17 cellular contexts compared by ENCODE assay signal in the genomic region with DNA sequence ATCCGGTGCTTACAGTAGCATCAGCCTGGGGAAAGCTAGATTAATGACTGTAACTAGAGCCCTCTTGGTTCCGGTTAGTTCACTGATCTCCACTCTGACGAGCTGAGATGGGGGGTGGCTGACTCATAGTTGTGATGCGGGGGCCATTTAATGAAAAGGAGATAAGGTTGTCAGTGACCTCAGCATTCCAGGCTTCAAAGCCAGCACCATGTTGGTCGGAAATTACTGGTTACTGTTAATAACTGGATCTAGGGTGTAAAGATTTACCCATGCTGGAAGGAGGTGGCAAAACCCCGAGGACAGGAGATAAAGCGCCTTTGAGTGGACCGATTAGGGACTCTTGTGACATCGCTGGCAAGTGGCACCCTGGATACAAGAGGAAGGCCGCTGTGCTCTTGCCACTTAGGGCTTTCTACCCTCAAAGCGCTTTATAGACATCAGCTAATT. TPM values are rescaled to one million over a fixed set of nuclear protein-coding genes. Genes with fewer than 3 reads are reported as not detected.
DNase-seq lines count a peak whose midpoint lies in the region; ATAC-seq and TF ChIP-seq lines count a peak whose summit lies in the region.
"Had no signal": no experiment of that assay in that cellular context is flagged by ENCODE, and none has a peak within 500 bp of the region (broad histone marks: within the 10 kb centered on the region; RNA-seq: fewer than 3 reads in every experiment).

No MANE protein-coding gene starts in this region.

- H2AK9ac ChIP-seq in IMR-90 (replicated peaks; ENCODE audit: low read depth, low read length, poor library complexity) = no peak overlapping the region

- H2BK120ac ChIP-seq in IMR-90 (ENCODE audit: low read depth, low read length) = no peak overlapping the region

- TF ChIP-seq CTCF in IMR-90 (conservative IDR thresholded peaks at IDR 0.05; ENCODE audit: low read depth, low read length) = no peak

- peak; percentile 86 for ATAC-seq in IMR-90 (ENCODE audit: low read depth)
- ATAC-seq in SK-N-SH treated with all-trans-retinoic acid at 6 μM for 48 hours = peak; percentile 41
- no peak for ATAC-seq in HG02571 (IDR thresholded peaks at IDR 0.05; ENCODE audit: unreplicated experiment)
- ATAC-seq in GM18907 (IDR thresholded peaks at IDR 0.05; ENCODE audit: unreplicated experiment) = no peak
- ATAC-seq: A549; activated naive CD8-positive, alpha-beta T cell treated with anti-CD3 and anti-CD28 coated beads, Interleukin-2, amount 50 U/mL, for 24 hours; activated T-helper 17 cell treated with anti-CD3 and anti-CD28 coated beads, Interleukin-2, amount 50 U/mL, for 72 hours; WTC11 had no signal

- no peak overlapping the region for H3K56ac ChIP-seq in IMR-90 (ENCODE audit: extremely low read depth, insufficient read depth, low read length)

- no peak overlapping the region for H3K9ac ChIP-seq in IMR-90 (ENCODE audit: low read depth, low read length)
- H3K9ac ChIP-seq: parathyroid adenoma had no signal

- H3K23ac ChIP-seq in IMR-90 (ENCODE audit: low read depth, low read length) = no peak overlapping the region

- no peak overlapping the region for H2BK20ac ChIP-seq in IMR-90 (ENCODE audit: low read depth, low read length)

- POLR2A ChIA-PET in IMR-90 (lab: Charles Lee; ENCODE audit: unreplicated experiment) = no interaction called here

- no peak overlapping the region for H2BK5ac ChIP-seq in IMR-90 (ENCODE audit: low read depth, low read length, poor library complexity, severe bottlenecking)

- no TSS peak for BruUV-seq in IMR-90 (replicated peaks; lab: Mats Ljungman, UMichigan)

- 0 out of 4 replicates have a peak, but pooled peaks cover 2 to 3% of the 10 kb centered on the region in 2 experiments for H3K79me1 ChIP-seq in IMR-90 (ENCODE audit: low read depth in 1 of 2, low read length in 2 of 2)

- no peak overlapping the region for H4K8ac ChIP-seq in IMR-90 (ENCODE audit: low read depth in 2 of 2, low read length in 2 of 2)

- no CpG with 5 or more reads among the region's 11 CpGs for WGBS in IMR-90 (ENCODE audit: extremely low coverage in 2 of 2, insufficient read length in 1 of 2), 2 experiments

- CTCF ChIA-PET in IMR-90 (lab: Yijun Ruan, JAX) = no interaction called here

- TF ChIP-seq POLR2A in IMR-90 (IDR thresholded peaks at IDR 0.05; ENCODE audit: low read depth, low read length) = no peak

- H3K14ac ChIP-seq in IMR-90 (replicated peaks; ENCODE audit: low read depth, low read length) = no peak overlapping the region

- no peak overlapping the region; the same call in 2 of the 3 replicates for H2BK15ac ChIP-seq in IMR-90 (ENCODE audit: low read depth, low read length)

- peaks cover 2% of the 10 kb centered on the region for H3K27me3 ChIP-seq in IMR-90 (ENCODE audit: control insufficient read depth, insufficient read depth, low read length)

- 0 out of 2 replicates have a peak, but pooled peaks cover 3% of the 10 kb centered on the region for H3K9me1 ChIP-seq in IMR-90 (ENCODE audit: insufficient read depth, low read length)

- in situ Hi-C loops in IMR-90 (cut with MboI; ENCODE audit: low sequenced_read_pairs) = no loop called here

- no peaks in the 10 kb centered on the region for H3K9me3 ChIP-seq in IMR-90 (ENCODE audit: control insufficient read depth, insufficient read depth, low read length)
- H3K9me3 ChIP-seq: A549 had no signal

- H2AK5ac ChIP-seq in IMR-90 (ENCODE audit: low read depth, low read length) = 0 out of 2 replicates have a peak overlapping the region, but pooled peaks have one; percentile 7

- H3K4ac ChIP-seq in IMR-90 (ENCODE audit: low read depth, low read length) = no peak overlapping the region

- DNase-seq in COLO668 (lab: John Stamatoyannopoulos, UW; ENCODE audit: unreplicated experiment) (peak; percentile 7), IMR-90 (peak; percentile 88), iris pigment epithelial cell (ENCODE audit: low read depth) (peak; percentile 90), GM03348 (ENCODE audit: low spot score) (no peak)
- no peak for DNase-seq in effector CD4-positive, alpha-beta T cell
- DNase-seq: activated CD8-positive, alpha-beta memory T cell treated with anti-CD3 and anti-CD28 coated beads for 24 hours; activated naive CD8-positive, alpha-beta T cell treated with anti-CD3 and anti-CD28 coated beads, Interleukin-2, amount 50 U/mL, for 24 hours; NCI-H1930 had no signal

- H3K4me1 ChIP-seq in IMR-90 (ENCODE audit: control insufficient read depth, insufficient read depth, low read length) = peaks cover 16% of the 10 kb centered on the region
- H3K4me1 ChIP-seq: A549, parathyroid adenoma had no signal

- no peak overlapping the region for H3K18ac ChIP-seq in IMR-90 (ENCODE audit: low read depth, low read length)

- dilution Hi-C loops in IMR-90 (cut with HindIII; ENCODE audit: low sequenced_read_pairs, unreplicated experiment) = no loop called here

- intact Hi-C loops in IMR-90 (cut with micrococcal nuclease) = loop anchor here (5.0 kb wide), 1 partner anchor 37 kb away; no protein-coding TSS in a partner anchor

- H4K5ac ChIP-seq in IMR-90 (ENCODE audit: low read depth, low read length) = no peak overlapping the region

- no peak overlapping the region for H3K4me3 ChIP-seq in IMR-90 (ENCODE audit: insufficient read depth, low read depth, low read length)
- H3K4me3 ChIP-seq: A549 had no signal

- H2AFZ ChIP-seq in IMR-90 (replicated peaks; ENCODE audit: low read length, poor library complexity) = no peak overlapping the region
- H2AFZ ChIP-seq: parathyroid adenoma had no signal

- no peaks in the 10 kb centered on the region for H4K20me1 ChIP-seq in IMR-90 (ENCODE audit: insufficient read depth, low read length)

- no peak for TF ChIP-seq RAD21 in IMR-90 (IDR thresholded peaks at IDR 0.05; ENCODE audit: low read length)

- H3K27ac ChIP-seq in IMR-90 (ENCODE audit: insufficient read depth, low read length) = no peak overlapping the region
- H3K27ac ChIP-seq: A549, C4-2B, parathyroid adenoma, RWPE1 had no signal

- H3K4me2 ChIP-seq in IMR-90 (ENCODE audit: low read depth, low read length) = no peak overlapping the region
- H3K4me2 ChIP-seq: A549 had no signal

- no peak overlapping the region for H4K91ac ChIP-seq in IMR-90 (ENCODE audit: insufficient read depth, low read depth, low read length)

- H3K36me3 ChIP-seq in IMR-90 (ENCODE audit: control insufficient read depth, insufficient read depth, low read length) = no peaks in the 10 kb centered on the region

TF ChIP-seq in IMR-90, 13 proteins besides CTCF, POLR2A, EP300 and RAD21 (continues in another document):
- TF ChIP-seq FOS (IDR thresholded peaks at IDR 0.05; ENCODE audit: low read depth, low read length) = peak; percentile 85
- no peak for TF ChIP-seq RFX5 (IDR thresholded peaks at IDR 0.05; ENCODE audit: low read depth, low read length)
- no peak for TF ChIP-seq CEBPB (IDR thresholded peaks at IDR 0.05; ENCODE audit: low read depth, low read length)
- TF ChIP-seq NFE2L2 (IDR thresholded peaks at IDR 0.05; ENCODE audit: low read depth, low read length) = no peak
- TF ChIP-seq RCOR1 (IDR thresholded peaks at IDR 0.05; ENCODE audit: insufficient replicate concordance, low read length) = peak; percentile 12
- no peak for TF ChIP-seq BHLHE40 (IDR thresholded peaks at IDR 0.05; ENCODE audit: low read depth, low read length)
- TF ChIP-seq MXI1 (IDR thresholded peaks at IDR 0.05; ENCODE audit: borderline replicate concordance, low read depth, low read length) = no peak
- peak; percentile 68; the same call in 1 of the 2 replicates for TF ChIP-seq MAZ (IDR thresholded peaks at IDR 0.05; ENCODE audit: borderline replicate concordance, low read depth, low read length)
- TF ChIP-seq, protein P1, sequence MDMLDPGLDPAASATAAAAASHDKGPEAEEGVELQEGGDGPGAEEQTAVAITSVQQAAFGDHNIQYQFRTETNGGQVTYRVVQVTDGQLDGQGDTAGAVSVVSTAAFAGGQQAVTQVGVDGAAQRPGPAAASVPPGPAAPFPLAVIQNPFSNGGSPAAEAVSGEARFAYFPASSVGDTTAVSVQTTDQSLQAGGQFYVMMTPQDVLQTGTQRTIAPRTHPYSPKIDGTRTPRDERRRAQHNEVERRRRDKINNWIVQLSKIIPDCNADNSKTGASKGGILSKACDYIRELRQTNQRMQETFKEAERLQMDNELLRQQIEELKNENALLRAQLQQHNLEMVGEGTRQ (IDR thresholded peaks at IDR 0.05; ENCODE audit: low read depth, low read length) = no peak
- no peak for TF ChIP-seq SMC3 (IDR thresholded peaks at IDR 0.05; ENCODE audit: low read depth, low read length)
- TF ChIP-seq MAFK (IDR thresholded peaks at IDR 0.05; ENCODE audit: low read depth, low read length) = no peak

TF ChIP-seq in SK-N-SH treated with all-trans-retinoic acid at 6 μM for 48 hours, 23 proteins besides CTCF, POLR2A, EP300 and RAD21 (continues in another document):
- TF ChIP-seq CSDC2 (CRISPR knock-in tag; IDR thresholded peaks at IDR 0.05) (no peak), ISL1 (CRISPR knock-in tag; IDR thresholded peaks at IDR 0.05) (peak; percentile 31; the same call in 1 of the 2 replicates), ZNF70 (CRISPR knock-in tag; IDR thresholded peaks at IDR 0.05) (no peak), BACH2 (CRISPR knock-in tag; IDR thresholded peaks at IDR 0.05; ENCODE audit: borderline replicate concordance) (no peak)
- TF ChIP-seq, protein P2, sequence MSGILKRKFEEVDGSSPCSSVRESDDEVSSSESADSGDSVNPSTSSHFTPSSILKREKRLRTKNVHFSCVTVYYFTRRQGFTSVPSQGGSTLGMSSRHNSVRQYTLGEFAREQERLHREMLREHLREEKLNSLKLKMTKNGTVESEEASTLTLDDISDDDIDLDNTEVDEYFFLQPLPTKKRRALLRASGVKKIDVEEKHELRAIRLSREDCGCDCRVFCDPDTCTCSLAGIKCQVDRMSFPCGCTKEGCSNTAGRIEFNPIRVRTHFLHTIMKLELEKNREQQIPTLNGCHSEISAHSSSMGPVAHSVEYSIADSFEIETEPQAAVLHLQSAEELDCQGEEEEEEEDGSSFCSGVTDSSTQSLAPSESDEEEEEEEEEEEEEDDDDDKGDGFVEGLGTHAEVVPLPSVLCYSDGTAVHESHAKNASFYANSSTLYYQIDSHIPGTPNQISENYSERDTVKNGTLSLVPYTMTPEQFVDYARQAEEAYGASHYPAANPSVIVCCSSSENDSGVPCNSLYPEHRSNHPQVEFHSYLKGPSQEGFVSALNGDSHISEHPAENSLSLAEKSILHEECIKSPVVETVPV (CRISPR knock-in tag; IDR thresholded peaks at IDR 0.05) = no peak

RNA-seq across cellular contexts. Expression of a gene that starts 21.1 kb away (rescaled TPM):
- 1.3 and 1.9 TPM in 2 replicates for total RNA-seq in IMR-90 (2012; rRNA removed)
- 4.0 and 4.7 TPM in 2 replicates for polyA plus RNA-seq in IMR-90 (2012; rRNA removed)
- polyA plus RNA-seq in IMR-90 (2012; cell fraction: cytosol; rRNA removed) = 3.4 and 6.3 TPM in 2 replicates
- 6.5 and 7.2 TPM in 2 replicates for polyA plus RNA-seq in IMR-90 (2012; cell fraction: nucleus; rRNA removed; ENCODE audit: low replicate concordance)
- total RNA-seq: activated T-helper 17 cell treated with anti-CD3 and anti-CD28 coated beads, Interleukin-2, amount 50 U/mL, for 72 hours had no signal

Comparison
In these comparisons a context has a peak if more than half of its experiments do, and no peak if none do; other contexts are left out.
1. DNase-seq: peak in COLO668 (single experiment), IMR-90 (single experiment) and iris pigment epithelial cell (single experiment); none in effector CD4-positive, alpha-beta T cell (single experiment) and GM03348 (single experiment).
2. ATAC-seq: peak in IMR-90 (single experiment) and SK-N-SH treated with all-trans-retinoic acid at 6 μM for 48 hours (single experiment); none in HG02571 (single experiment) and GM18907 (single experiment).